ENCODE assay signal across 16 cellular contexts in genomic region chr6:43779864-43780260, GRCh38. TPM values are rescaled to one million over a fixed set of nuclear protein-coding genes. Genes with fewer than 3 reads are reported as not detected.
DNase-seq lines count a peak whose midpoint lies in the region; ATAC-seq and TF ChIP-seq lines count a peak whose summit lies in the region.
"Had no signal": no experiment of that assay in that cellular context is flagged by ENCODE, and none has a peak within 500 bp of the region (broad histone marks: within the 10 kb centered on the region; RNA-seq: fewer than 3 reads in every experiment).

No MANE protein-coding gene starts in this region.

- H3K4me1 ChIP-seq in Caco-2 (peaks cover 6% of the 10 kb centered on the region), RWPE2 (ENCODE audit: insufficient read depth, poor library complexity, severe bottlenecking) (peaks cover 2% of the 10 kb centered on the region), left ventricle myocardium inferior (peaks cover 97% of the 10 kb centered on the region), parathyroid adenoma (peaks cover 41% of the 10 kb centered on the region), colonic mucosa (peaks cover 5% of the 10 kb centered on the region)

- H3K4me3 Mint-ChIP-seq in Caco-2 (ENCODE audit: unreplicated experiment) = no peak overlapping the region
- H3K4me3 Mint-ChIP-seq: activated CD4-positive, alpha-beta memory T cell treated with anti-CD3 and anti-CD28 coated beads, Interleukin-2, amount 10 ng/mL, durations not matched to agents 7 days and 5 days; activated naive CD8-positive, alpha-beta T cell treated with anti-CD3 and anti-CD28 coated beads, Interleukin-2, amount 50 U/mL, for 24 hours; activated T-cell treated with anti-CD3 and anti-CD28 coated beads, Interleukin-2, amount 50 U/mL, for 72 hours had no signal

- H3K36me3 Mint-ChIP-seq in Caco-2 (ENCODE audit: insufficient read depth, unreplicated experiment) = peaks cover 100% of the 10 kb centered on the region

- H3K4me2 ChIP-seq in parathyroid adenoma (ENCODE audit: low read length) = peak overlapping the region; percentile 31

- CTCF ChIA-PET in Caco-2 (lab: Charles Lee) = no interaction called here

- no peaks in the 10 kb centered on the region for H3K9me3 ChIP-seq in Caco-2
- no peaks in the 10 kb centered on the region for H3K9me3 ChIP-seq in RWPE2 (ENCODE audit: severe bottlenecking)
- H3K9me3 ChIP-seq in left ventricle myocardium inferior (replicated peaks) = no peaks in the 10 kb centered on the region
- no peaks in the 10 kb centered on the region for H3K9me3 ChIP-seq in parathyroid adenoma (ENCODE audit: control insufficient read depth, low read length)
- H3K9me3 ChIP-seq in colonic mucosa = no peaks in the 10 kb centered on the region
- H3K9me3 ChIP-seq: tibial artery had no signal

- peak overlapping the region; percentile 50 for H3K27ac Mint-ChIP-seq in Caco-2 (ENCODE audit: unreplicated experiment)
- H3K27ac Mint-ChIP-seq: activated CD4-positive, alpha-beta memory T cell treated with anti-CD3 and anti-CD28 coated beads, Interleukin-2, amount 10 ng/mL, durations not matched to agents 7 days and 5 days; activated naive CD8-positive, alpha-beta T cell treated with anti-CD3 and anti-CD28 coated beads, Interleukin-2, amount 50 U/mL, for 24 hours; activated T-cell treated with anti-CD3 and anti-CD28 coated beads, Interleukin-2, amount 50 U/mL, for 72 hours had no signal

- H3K27me3 ChIP-seq in Caco-2 (replicated peaks; ENCODE audit: control insufficient read depth, insufficient read depth, low read length) (no peaks in the 10 kb centered on the region), RWPE2 (ENCODE audit: insufficient read depth, poor library complexity, severe bottlenecking) (no peaks in the 10 kb centered on the region), left ventricle myocardium inferior (ENCODE audit: low read depth) (no peaks in the 10 kb centered on the region), parathyroid adenoma (ENCODE audit: control insufficient read depth, insufficient read depth, low read length) (no peaks in the 10 kb centered on the region), colonic mucosa (no peaks in the 10 kb centered on the region)
- H3K27me3 ChIP-seq: tibial artery had no signal

- no peak for TF ChIP-seq CTCF in Caco-2 (IDR thresholded peaks at IDR 0.05; ENCODE audit: insufficient read depth in 1 of 2, low read depth in 1 of 2, low read length in 1 of 2, severe bottlenecking in 1 of 2, unreplicated experiment in 1 of 2)
- TF ChIP-seq CTCF in RWPE2 (IDR thresholded peaks at IDR 0.05; ENCODE audit: poor library complexity, severe bottlenecking) = no peak
- no peak for TF ChIP-seq CTCF in left ventricle myocardium inferior (IDR thresholded peaks at IDR 0.05; ENCODE audit: borderline replicate concordance)
- TF ChIP-seq CTCF in parathyroid adenoma (IDR thresholded peaks at IDR 0.05) = no peak
- TF ChIP-seq CTCF in colonic mucosa (IDR thresholded peaks at IDR 0.05) = no peak

- peak overlapping the region; percentile 6 for H3K27ac ChIP-seq in RWPE2 (ENCODE audit: poor library complexity, severe bottlenecking)
- H3K27ac ChIP-seq in left ventricle myocardium inferior (replicated peaks) = peak overlapping the region; percentile 98
- peak overlapping the region; percentile 25 for H3K27ac ChIP-seq in parathyroid adenoma
- no peak overlapping the region for H3K27ac ChIP-seq in colonic mucosa
- H3K27ac ChIP-seq: SK-N-MC, tibial artery had no signal

- H3K4me3 ChIP-seq in Caco-2 (ENCODE audit: low read depth, low read length) (no peak overlapping the region), RWPE2 (ENCODE audit: severe bottlenecking) (no peak overlapping the region), left ventricle myocardium inferior (no peak overlapping the region), parathyroid adenoma (ENCODE audit: low read depth, low read length) (no peak overlapping the region), colonic mucosa (no peak overlapping the region)
- H3K4me3 ChIP-seq: SK-N-MC, tibial artery had no signal

- no peak overlapping the region for H2AFZ ChIP-seq in parathyroid adenoma

- H3K9ac ChIP-seq in parathyroid adenoma (no peak overlapping the region), colonic mucosa (ENCODE audit: low read depth in 2 of 2, low read length in 2 of 2) (no peak overlapping the region)

- ATAC-seq in RWPE2 (ENCODE audit: low read depth) (no peak), HG03571 (IDR thresholded peaks at IDR 0.05; ENCODE audit: unreplicated experiment) (no peak)
- ATAC-seq: activated naive CD8-positive, alpha-beta T cell treated with anti-CD3 and anti-CD28 coated beads, Interleukin-2, amount 50 U/mL, for 24 hours; activated T-cell treated with anti-CD3 and anti-CD28 coated beads, Interleukin-2, amount 50 U/mL, for 72 hours had no signal

- H3K4me1 Mint-ChIP-seq in Caco-2 (ENCODE audit: low read depth, unreplicated experiment) = peaks cover 6% of the 10 kb centered on the region

- no peaks in the 10 kb centered on the region for H3K27me3 Mint-ChIP-seq in Caco-2 (ENCODE audit: insufficient read depth, unreplicated experiment)
- H3K27me3 Mint-ChIP-seq: activated CD4-positive, alpha-beta memory T cell treated with anti-CD3 and anti-CD28 coated beads, Interleukin-2, amount 10 ng/mL, durations not matched to agents 7 days and 5 days; activated naive CD8-positive, alpha-beta T cell treated with anti-CD3 and anti-CD28 coated beads, Interleukin-2, amount 50 U/mL, for 24 hours had no signal

- H3K79me2 ChIP-seq in parathyroid adenoma = peaks cover 37% of the 10 kb centered on the region

- peaks cover 28% of the 10 kb centered on the region for H3K36me3 ChIP-seq in Caco-2 (ENCODE audit: control insufficient read depth, insufficient read depth, low read length)
- H3K36me3 ChIP-seq in RWPE2 (ENCODE audit: low read depth) = peaks cover 99% of the 10 kb centered on the region
- H3K36me3 ChIP-seq in left ventricle myocardium inferior = peaks cover 100% of the 10 kb centered on the region
- H3K36me3 ChIP-seq in parathyroid adenoma (ENCODE audit: control insufficient read depth, insufficient read depth, low read length) = no peaks in the 10 kb centered on the region
- peaks cover 23% of the 10 kb centered on the region for H3K36me3 ChIP-seq in colonic mucosa

- no peaks in the 10 kb centered on the region for H3K9me3 Mint-ChIP-seq in Caco-2 (ENCODE audit: unreplicated experiment)
- H3K9me3 Mint-ChIP-seq: activated CD4-positive, alpha-beta memory T cell treated with anti-CD3 and anti-CD28 coated beads, Interleukin-2, amount 10 ng/mL, durations not matched to agents 7 days and 5 days; activated naive CD8-positive, alpha-beta T cell treated with anti-CD3 and anti-CD28 coated beads, Interleukin-2, amount 50 U/mL, for 24 hours; activated T-cell treated with anti-CD3 and anti-CD28 coated beads, Interleukin-2, amount 50 U/mL, for 72 hours had no signal

- POLR2A ChIA-PET in Caco-2 (lab: Charles Lee) = no interaction called here

- intact Hi-C loops in Caco-2 (cut with micrococcal nuclease; ENCODE audit: unreplicated experiment) = no loop called here
- intact Hi-C loops in left ventricle myocardium inferior (cut with micrococcal nuclease) = no loop called here
- intact Hi-C loops in colonic mucosa (cut with DNase I) = no loop called here

- no TSS peak for BruUV-seq in Caco-2 (replicated peaks; lab: Mats Ljungman, UMichigan)

- DNase-seq in Caco-2 = no peak
- no peak for DNase-seq in RWPE2 (ENCODE audit: low spot score)
- no peak for DNase-seq in left ventricle myocardium inferior
- no peak for DNase-seq in SKM-1 treated with dmso at 0.1 percent for 144 hours (lab: John Stamatoyannopoulos, UW; ENCODE audit: unreplicated experiment)
- DNase-seq in NCI-H1694 treated with DMSO at 0.1 percent for 48 hours (lab: John Stamatoyannopoulos, UW) = no peak
- DNase-seq in colonic mucosa = no peak
- DNase-seq: activated CD4-positive, alpha-beta memory T cell treated with anti-CD3 and anti-CD28 coated beads, Interleukin-2, amount 10 ng/mL, durations not matched to agents 7 days and 5 days; activated naive CD8-positive, alpha-beta T cell treated with anti-CD3 and anti-CD28 coated beads, Interleukin-2, amount 50 U/mL, for 24 hours; activated T-cell treated with anti-CD3 and anti-CD28 coated beads, Interleukin-2, amount 50 U/mL, for 72 hours; glutamatergic neuron; MV-4-11; retina; tibial artery had no signal

RNA-seq across cellular contexts. Expression of gene VEGFA, which starts 9.9 kb away (rescaled TPM):
- total RNA-seq in Caco-2 (2022) (172 and 174 TPM in 2 replicates), left ventricle myocardium inferior (359 TPM), colonic mucosa (100 to 1,000 TPM; 113 to 216 TPM)
